In genomic region chr3:14248477-14248848, GRCh38 we compare ENCODE assay signal across 17 cellular contexts.
DNase-seq lines count a peak whose midpoint lies in the region; ATAC-seq, FAIRE-seq and TF ChIP-seq lines count a peak whose summit lies in the region.
"Had no signal": no experiment of that assay in that cellular context is flagged by ENCODE, and none has a peak within 500 bp of the region (broad histone marks: within the 10 kb centered on the region; RNA-seq: fewer than 3 reads in every experiment).

No MANE protein-coding gene starts in this region.

- H2BK120ac ChIP-seq in IMR-90 (ENCODE audit: low read depth, low read length), result peak overlapping the region; percentile 56

- 0 out of 2 replicates have a peak overlapping the region, but pooled peaks have one; percentile 30 for H3K14ac ChIP-seq in IMR-90 (replicated peaks; ENCODE audit: low read depth, low read length)

- no peak overlapping the region for H3K4me3 ChIP-seq in IMR-90 (ENCODE audit: insufficient read depth, low read depth, low read length)
- H3K4me3 ChIP-seq in dorsolateral prefrontal cortex, result peak overlapping the region in 1 of 59 donors; percentile 4
- H3K4me3 ChIP-seq in body of pancreas, result no peak overlapping the region
- no peak overlapping the region for H3K4me3 ChIP-seq in HepG2 (replicated peaks in 1 of 3; ENCODE audit: insufficient read depth in 1 of 3, low read depth in 2 of 3, low read length in 3 of 3)
- H3K4me3 ChIP-seq: GM23248 had no signal

- H3K9me3 ChIP-seq in IMR-90 (ENCODE audit: control insufficient read depth, insufficient read depth, low read length) (no peaks in the 10 kb centered on the region), body of pancreas (no peaks in the 10 kb centered on the region), HepG2 (ENCODE audit: low read length) (no peaks in the 10 kb centered on the region)
- H3K9me3 ChIP-seq: BE2C had no signal

- H2BK5ac ChIP-seq in IMR-90 (ENCODE audit: low read depth, low read length, poor library complexity, severe bottlenecking), result no peak overlapping the region

- TF ChIP-seq RAD21 in IMR-90 (IDR thresholded peaks at IDR 0.05; ENCODE audit: low read length) (no peak), HepG2 (CRISPR knock-in tag; IDR thresholded peaks at IDR 0.05) (no peak)

- H3K79me2 ChIP-seq in HepG2 (ENCODE audit: insufficient read depth, low read length), result no peaks in the 10 kb centered on the region

- H2BK15ac ChIP-seq in IMR-90 (ENCODE audit: low read depth, low read length), result no peak overlapping the region

- no peak for ATAC-seq in IMR-90 (ENCODE audit: low read depth)
- ATAC-seq in sciatic nerve, result peak; percentile 11
- ATAC-seq in body of pancreas, result no peak
- ATAC-seq in HepG2, result no peak

- no peak for TF ChIP-seq POLR2A in IMR-90 (IDR thresholded peaks at IDR 0.05; ENCODE audit: low read depth, low read length)
- TF ChIP-seq POLR2A in body of pancreas (IDR thresholded peaks at IDR 0.05), result no peak
- no peak for TF ChIP-seq POLR2A in HepG2 (IDR thresholded peaks at IDR 0.05; ENCODE audit: insufficient read depth in 1 of 2, low read depth in 2 of 2, low read length in 2 of 2)

- H3K36me3 ChIP-seq in IMR-90 (ENCODE audit: control insufficient read depth, insufficient read depth, low read length) (no peaks in the 10 kb centered on the region), body of pancreas (replicated peaks in 1 of 2; ENCODE audit: insufficient read depth in 1 of 2, low read depth in 2 of 2) (no peaks in the 10 kb centered on the region), HepG2 (replicated peaks in 1 of 2; ENCODE audit: control insufficient read depth in 1 of 2, insufficient read depth in 2 of 2, low read length in 2 of 2) (no peaks in the 10 kb centered on the region)
- H3K36me3 ChIP-seq: BE2C had no signal

- peak overlapping the region; percentile 84; the same call in 1 of the 2 replicates for H2AK5ac ChIP-seq in IMR-90 (ENCODE audit: low read depth, low read length)

- peak overlapping the region; percentile 79 for H2BK20ac ChIP-seq in IMR-90 (ENCODE audit: low read depth, low read length)

- H3K9ac ChIP-seq in IMR-90 (ENCODE audit: low read depth, low read length) (no peak overlapping the region), HepG2 (ENCODE audit: insufficient read depth, low read depth, low read length) (no peak overlapping the region)
- H3K9ac ChIP-seq: GM23248 had no signal

- WGBS in IMR-90 (ENCODE audit: extremely low coverage in 2 of 2, insufficient read length in 1 of 2), 2 experiments, result no CpG with 5 or more reads among the region's 3 CpGs
- WGBS in body of pancreas, 2 donors, result 73 to 81% methylated on average over 3 of the region's 3 CpGs
- WGBS in HepG2 (ENCODE audit: low lambda C conversion rate), result 61% methylated on average over 3 of the region's 3 CpGs

- H4K5ac ChIP-seq in IMR-90 (ENCODE audit: low read depth, low read length), result no peak overlapping the region

- POLR2A ChIA-PET in IMR-90 (lab: Charles Lee; ENCODE audit: unreplicated experiment) (no interaction called here), HepG2 (lab: Yijun Ruan, JAX) (no interaction called here)

- H4K20me1 ChIP-seq in IMR-90 (ENCODE audit: insufficient read depth, low read length) (no peaks in the 10 kb centered on the region), HepG2 (ENCODE audit: insufficient read depth, low read length) (no peaks in the 10 kb centered on the region)

- peak overlapping the region; percentile 51; the same call in 1 of the 2 replicates for H3K4ac ChIP-seq in IMR-90 (ENCODE audit: low read depth, low read length)

- TF ChIP-seq EP300 in HepG2 (IDR thresholded peaks at IDR 0.05; ENCODE audit: low read depth in 2 of 2, low read length in 2 of 2) (no peak), HepG2 (CRISPR knock-in tag; IDR thresholded peaks at IDR 0.05; ENCODE audit: borderline replicate concordance) (no peak)

- no peaks in the 10 kb centered on the region for H3K79me1 ChIP-seq in IMR-90 (ENCODE audit: low read depth in 1 of 2, low read length in 2 of 2)

- dilution Hi-C loops in IMR-90 (cut with HindIII; ENCODE audit: low sequenced_read_pairs, unreplicated experiment), result no loop called here

- peak overlapping the region; percentile 65 for H4K91ac ChIP-seq in IMR-90 (ENCODE audit: insufficient read depth, low read depth, low read length)

- no peak overlapping the region for H3K18ac ChIP-seq in IMR-90 (ENCODE audit: low read depth, low read length)

- in situ Hi-C loops in IMR-90 (cut with MboI; ENCODE audit: low sequenced_read_pairs) (no loop called here), HepG2 (cut with HindIII; ENCODE audit: extremely low pct_ligation_motif_present, low pct_unique_long_range_greater_than_20kb) (no loop called here)

- FAIRE-seq in HepG2 (lab: Jason Lieb, UNC), result no peak

- BruUV-seq in IMR-90 (replicated peaks; lab: Mats Ljungman, UMichigan) (no TSS peak), HepG2 (replicated peaks; lab: Mats Ljungman, UMichigan) (no TSS peak)

- H3K4me1 ChIP-seq in IMR-90 (ENCODE audit: control insufficient read depth, insufficient read depth, low read length) (peaks cover 20% of the 10 kb centered on the region), body of pancreas (no peaks in the 10 kb centered on the region), HepG2 (ENCODE audit: insufficient read depth, low read length) (peaks cover 55% of the 10 kb centered on the region)
- H3K4me1 ChIP-seq: BE2C had no signal

- H3K9me1 ChIP-seq in IMR-90 (ENCODE audit: insufficient read depth, low read length), result peaks cover 12% of the 10 kb centered on the region

- CTCF ChIA-PET in IMR-90 (lab: Yijun Ruan, JAX) (interaction anchor here (1.0 kb wide), 1 partner anchor 26 kb away, joined by 3 read pairs; no protein-coding TSS in a partner anchor), HepG2 (lab: Yijun Ruan, JAX; ENCODE audit: low intra/inter-chr PET ratio, low total read pairs) (no interaction called here)

- DNase-seq in IMR-90 (no peak), dorsolateral prefrontal cortex (no peak), sciatic nerve (ENCODE audit: low spot score) (no peak), NCI-H226 (no peak), body of pancreas (no peak), medulla oblongata (ENCODE audit: extremely low spot score) (no peak), HepG2 (ENCODE audit: low spot score) (no peak)
- DNase-seq: BE2C, DMS79 treated with DMSO at 0.1 percent for 48 hours, HCEC 1CT, KG1, NCI-H1417 treated with DMSO at 0.1 percent for 48 hours, NCI-H2029, NCI-H2171 treated with DMSO at 0.1 percent for 48 hours, NCI-H748 treated with DMSO at 0.1 percent for 48 hours, RPMI8226 had no signal

- H3K27ac ChIP-seq in IMR-90 (ENCODE audit: insufficient read depth, low read length) (no peak overlapping the region), dorsolateral prefrontal cortex (peak overlapping the region in 58 of 59 donors; percentile 32 to 99 (median 88)), body of pancreas (no peak overlapping the region), HepG2 (ENCODE audit: extremely low read length, insufficient read depth, low read length) (no peak overlapping the region)
- H3K27ac ChIP-seq: GM23248 had no signal

- H3K27me3 ChIP-seq in IMR-90 (ENCODE audit: control insufficient read depth, insufficient read depth, low read length), result no peaks in the 10 kb centered on the region
- H3K27me3 ChIP-seq in dorsolateral prefrontal cortex, result no peaks in the 10 kb centered on the region
- no peaks in the 10 kb centered on the region for H3K27me3 ChIP-seq in body of pancreas
- peaks cover 0 to 2% of the 10 kb centered on the region in 2 experiments; a peak in 3 of 5 replicates for H3K27me3 ChIP-seq in HepG2 (ENCODE audit: control insufficient read depth in 1 of 2, insufficient read depth in 2 of 2, low read length in 2 of 2)
- H3K27me3 ChIP-seq: BE2C had no signal

- H3K56ac ChIP-seq in IMR-90 (ENCODE audit: extremely low read depth, insufficient read depth, low read length), result no peak overlapping the region

- H3K23ac ChIP-seq in IMR-90 (ENCODE audit: low read depth, low read length), result no peak overlapping the region; the same call in 1 of the 2 replicates

- intact Hi-C loops in IMR-90 (cut with micrococcal nuclease), result no loop called here
- intact Hi-C loops in dorsolateral prefrontal cortex (cut with DNase I), result no loop called here
- intact Hi-C loops in sciatic nerve (cut with DNase I), result no loop called here
- intact Hi-C loops in body of pancreas (cut with DNase I), result no loop called here
- intact Hi-C loops in HepG2 (cut with micrococcal nuclease; ENCODE audit: unreplicated experiment), result no loop called here

- H2AK9ac ChIP-seq in IMR-90 (replicated peaks; ENCODE audit: low read depth, low read length, poor library complexity), result no peak overlapping the region

- no peak overlapping the region for H4K8ac ChIP-seq in IMR-90 (ENCODE audit: low read depth in 2 of 2, low read length in 2 of 2)

- H2AFZ ChIP-seq in IMR-90 (replicated peaks; ENCODE audit: low read length, poor library complexity) (no peak overlapping the region), HepG2 (ENCODE audit: low read length) (no peak overlapping the region)
- H2AFZ ChIP-seq: GM23248 had no signal

- H3K4me2 ChIP-seq in IMR-90 (ENCODE audit: low read depth, low read length) (no peak overlapping the region), HepG2 (ENCODE audit: low read depth, low read length) (no peak overlapping the region)

- TF ChIP-seq CTCF in IMR-90 (conservative IDR thresholded peaks at IDR 0.05; ENCODE audit: low read depth, low read length), result no peak
- no peak for TF ChIP-seq CTCF in dorsolateral prefrontal cortex (IDR thresholded peaks at IDR 0.05 in 54 of 56, conservative IDR thresholded peaks at IDR 0.05 in 2 of 56; ENCODE audit: low read depth in 1 of 56, partially characterized antibody in 56 of 56)
- no peak for TF ChIP-seq CTCF in body of pancreas (IDR thresholded peaks at IDR 0.05)
- no peak for TF ChIP-seq CTCF in HepG2 (CRISPR knock-in tag; IDR thresholded peaks at IDR 0.05)

TF ChIP-seq in IMR-90, 13 proteins besides CTCF, POLR2A, EP300 and RAD21 (continues in another document):
- TF ChIP-seq FOS (IDR thresholded peaks at IDR 0.05; ENCODE audit: low read depth, low read length), result no peak
- TF ChIP-seq CHD1 (IDR thresholded peaks at IDR 0.05; ENCODE audit: low read depth, low read length), result no peak

TF ChIP-seq in HepG2, 621 proteins besides CTCF, POLR2A, EP300 and RAD21 (continues in another document):
- no peak for TF ChIP-seq ZMAT5 (CRISPR knock-in tag; IDR thresholded peaks at IDR 0.05; ENCODE audit: borderline replicate concordance, low read depth)
- no peak for TF ChIP-seq ZNF367 (CRISPR knock-in tag; IDR thresholded peaks at IDR 0.05; ENCODE audit: borderline replicate concordance)
- no peak for TF ChIP-seq SMAD3 (CRISPR knock-in tag; IDR thresholded peaks at IDR 0.05)
- no peak for TF ChIP-seq ZNF674 (CRISPR knock-in tag; IDR thresholded peaks at IDR 0.05; ENCODE audit: low read depth)
- TF ChIP-seq ZBTB7B (CRISPR knock-in tag; IDR thresholded peaks at IDR 0.05), result no peak
- TF ChIP-seq SP140L (CRISPR knock-in tag; IDR thresholded peaks at IDR 0.05; ENCODE audit: borderline replicate concordance), result no peak
- no peak for TF ChIP-seq HES4 (CRISPR knock-in tag; IDR thresholded peaks at IDR 0.05; ENCODE audit: borderline replicate concordance)
- no peak for TF ChIP-seq ZNF83 (CRISPR knock-in tag; IDR thresholded peaks at IDR 0.05; ENCODE audit: borderline replicate concordance)
- no peak for TF ChIP-seq ZNF556 (CRISPR knock-in tag; IDR thresholded peaks at IDR 0.05; ENCODE audit: borderline replicate concordance)

Comparison
In these comparisons a context has a peak if more than half of its experiments do, and no peak if none do; other contexts are left out.
1. H3K27ac ChIP-seq: peak in dorsolateral prefrontal cortex (58 of 59); none in IMR-90 (single experiment), body of pancreas (0 of 4) and HepG2 (single experiment).